28 cellular contexts compared by ENCODE assay signal in genomic region chr14:82595466-82595865, GRCh38.
"Had no signal": no experiment of that assay in that cellular context is flagged by ENCODE, and none has a peak within 500 bp of the region (broad histone marks: within the 10 kb centered on the region; RNA-seq: fewer than 3 reads in every experiment).

No MANE protein-coding gene starts in this region.

- ATAC-seq: activated CD4-positive, CD25-positive, alpha-beta regulatory T cell treated with anti-CD3 and anti-CD28 coated beads, Interleukin-2, amount 50 U/mL, for 24 hours; activated CD8-positive, alpha-beta T cell treated with anti-CD3 and anti-CD28 coated beads for 36 hours; activated T-cell treated with anti-CD3 and anti-CD28 coated beads, Interleukin-2, amount 50 U/mL, for 4 hours; activated T-helper 17 cell treated with anti-CD3 and anti-CD28 coated beads, Interleukin-2, amount 50 U/mL, for 72 hours; foreskin keratinocyte; gastrocnemius medialis; heart left ventricle had no signal

- H3K27ac ChIP-seq: brain microvascular endothelial cell, coronary artery, dorsolateral prefrontal cortex, esophagus muscularis mucosa, foreskin keratinocyte, gastrocnemius medialis, heart left ventricle, WERI-Rb-1 had no signal

- H3K4me1 ChIP-seq: esophagus muscularis mucosa, foreskin keratinocyte, gastrocnemius medialis, heart left ventricle had no signal

- H3K9me3 ChIP-seq: esophagus muscularis mucosa, gastrocnemius medialis had no signal

- DNase-seq: activated B cell treated with CpG ODN at 0.5 μM for 24 hours; activated CD4-positive, alpha-beta T cell treated with anti-CD3 and anti-CD28 coated beads for 48 hours; activated CD4-positive, alpha-beta T cell treated with anti-CD3 and anti-CD28 coated beads, Interleukin-2, amount 50 U/mL, for 1 hour; activated CD4-positive, alpha-beta T cell treated with anti-CD3 and anti-CD28 coated beads, Interleukin-2, amount 50 U/mL, for 48 hours; activated CD8-positive, alpha-beta memory T cell treated with anti-CD3 and anti-CD28 coated beads for 24 hours; activated CD8-positive, alpha-beta T cell treated with anti-CD3 and anti-CD28 coated beads for 36 hours; activated effector memory CD4-positive, alpha-beta T cell treated with Interleukin-2 at 50 U/mL for 16 hours; activated gamma-delta T cell treated with Interleukin-2 at 50 U/mL for 16 hours; activated naive CD4-positive, alpha-beta T cell treated with anti-CD3 and anti-CD28 coated beads, Interleukin-2, amount 50 U/mL, for 16 hours; activated naive CD4-positive, alpha-beta T cell treated with Interleukin-2 at 50 U/mL for 16 hours; activated T-cell treated with anti-CD3 and anti-CD28 coated beads, Interleukin-2, amount 50 U/mL, for 4 hours; amniotic stem cell; anterior cingulate cortex; brain microvascular endothelial cell; dorsolateral prefrontal cortex; effector memory CD4-positive, alpha-beta T cell; endodermal cell; erythroblast; foreskin keratinocyte; gastrocnemius medialis; glutamatergic neuron; heart left ventricle; T1000; WERI-Rb-1 had no signal

- H3K4me3 ChIP-seq: coronary artery, dorsolateral prefrontal cortex, esophagus muscularis mucosa, gastrocnemius medialis, heart left ventricle had no signal

- H3K27me3 ChIP-seq: brain microvascular endothelial cell, dorsolateral prefrontal cortex, esophagus muscularis mucosa, foreskin keratinocyte, gastrocnemius medialis, heart left ventricle had no signal

- H3K36me3 ChIP-seq: brain microvascular endothelial cell, esophagus muscularis mucosa, gastrocnemius medialis, heart left ventricle, WERI-Rb-1 had no signal
